19 cellular contexts compared by ENCODE assay signal in genomic region chr5:34494111-34494755, GRCh38.
DNase-seq lines count a peak whose midpoint lies in the region; ATAC-seq and TF ChIP-seq lines count a peak whose summit lies in the region.
"Had no signal": no experiment of that assay in that cellular context is flagged by ENCODE, and none has a peak within 500 bp of the region (broad histone marks: within the 10 kb centered on the region; RNA-seq: fewer than 3 reads in every experiment).

No MANE protein-coding gene starts in this region.

- H3K4me3 Mint-ChIP-seq in central memory CD8-positive, alpha-beta T cell: no peak overlapping the region
- peak overlapping the region; percentile 71 for H3K4me3 Mint-ChIP-seq in natural killer cell
- H3K4me3 Mint-ChIP-seq: activated T-helper 1 cell treated with anti-CD3 and anti-CD28 coated beads, Interleukin-12 subunit alpha, Interleukin-12 subunit beta, Interleukin-2, Interleukin-4 antibody, amounts not matched to agents 30 ng/mL and 10 ng/mL and 1 ng/mL, durations not matched to agents 14 hours and 24 hours and 36 hours; CD4-positive, CD25-positive, alpha-beta regulatory T cell had no signal

- no peak overlapping the region for H2BK5ac ChIP-seq in IMR-90 (ENCODE audit: low read depth, low read length, poor library complexity, severe bottlenecking)

- H3K9me3 ChIP-seq in IMR-90 (ENCODE audit: control insufficient read depth, insufficient read depth, low read length) (peaks cover 3% of the 10 kb centered on the region; the same call in 1 of the 2 replicates), adrenal gland (replicated peaks in 1 of 3) (no peaks in the 10 kb centered on the region)

- no peak overlapping the region for H4K5ac ChIP-seq in IMR-90 (ENCODE audit: low read depth, low read length)

- H3K18ac ChIP-seq in IMR-90 (ENCODE audit: low read depth, low read length): no peak overlapping the region

- H4K8ac ChIP-seq in IMR-90 (ENCODE audit: low read depth in 2 of 2, low read length in 2 of 2): peak overlapping the region in 1 of 2 experiments; percentile 3; a peak in 1 of 4 replicates

- no peak overlapping the region for H4K91ac ChIP-seq in IMR-90 (ENCODE audit: insufficient read depth, low read depth, low read length)

- CTCF ChIA-PET in IMR-90 (lab: Yijun Ruan, JAX): interaction anchor here (1.2 kb wide), 1 partner anchor 18 kb away, joined by 5 read pairs; no protein-coding TSS in a partner anchor

- H3K36me3 ChIP-seq in IMR-90 (ENCODE audit: control insufficient read depth, insufficient read depth, low read length): no peaks in the 10 kb centered on the region
- H3K36me3 ChIP-seq in adrenal gland (replicated peaks in 1 of 2): no peaks in the 10 kb centered on the region

- TF ChIP-seq CTCF in IMR-90 (conservative IDR thresholded peaks at IDR 0.05; ENCODE audit: low read depth, low read length) (no peak), natural killer cell (IDR thresholded peaks at IDR 0.05) (no peak), adrenal gland (IDR thresholded peaks at IDR 0.05) (no peak), GM13976 (IDR thresholded peaks at IDR 0.05; ENCODE audit: borderline replicate concordance, control extremely low read depth, extremely low read depth, insufficient read depth, missing control alignments) (no peak)

- ATAC-seq in IMR-90 (ENCODE audit: low read depth) (no peak), natural killer cell (peak; percentile 74 to 85 (median 85))
- peak; percentile 50 for ATAC-seq in central memory CD8-positive, alpha-beta T cell (replicated peaks; ENCODE audit: extremely low read depth, poor library complexity, severe bottlenecking)
- ATAC-seq: K562, left cardiac atrium had no signal

- H3K14ac ChIP-seq in IMR-90 (replicated peaks; ENCODE audit: low read depth, low read length): peak overlapping the region; percentile 80

- peaks cover 2% of the 10 kb centered on the region for H3K36me3 Mint-ChIP-seq in central memory CD8-positive, alpha-beta T cell (ENCODE audit: insufficient read depth)
- H3K36me3 Mint-ChIP-seq in natural killer cell: no peaks in the 10 kb centered on the region
- H3K36me3 Mint-ChIP-seq: CD4-positive, CD25-positive, alpha-beta regulatory T cell had no signal

- peak overlapping the region; percentile 73 for H2AK9ac ChIP-seq in IMR-90 (replicated peaks; ENCODE audit: low read depth, low read length, poor library complexity)

- H3K23ac ChIP-seq in IMR-90 (ENCODE audit: low read depth, low read length): peak overlapping the region; percentile 10; the same call in 1 of the 2 replicates

- H2BK15ac ChIP-seq in IMR-90 (ENCODE audit: low read depth, low read length): peak overlapping the region; percentile 64; the same call in 1 of the 3 replicates

- H2AK5ac ChIP-seq in IMR-90 (ENCODE audit: low read depth, low read length): peak overlapping the region; percentile 55; the same call in 1 of the 2 replicates

- H3K9ac ChIP-seq in IMR-90 (ENCODE audit: low read depth, low read length): no peak overlapping the region

- no peak overlapping the region for H3K4me3 ChIP-seq in IMR-90 (ENCODE audit: insufficient read depth, low read depth, low read length)
- no peak overlapping the region for H3K4me3 ChIP-seq in adrenal gland
- H3K4me3 ChIP-seq: K562 had no signal

- peaks cover 26% of the 10 kb centered on the region for H3K4me1 ChIP-seq in IMR-90 (ENCODE audit: control insufficient read depth, insufficient read depth, low read length)
- peaks cover 1 to 11% of the 10 kb centered on the region in 2 donors for H3K4me1 ChIP-seq in adrenal gland (replicated peaks in 1 of 2)

- no TSS peak for BruUV-seq in IMR-90 (replicated peaks; lab: Mats Ljungman, UMichigan)

- TF ChIP-seq RAD21 in IMR-90 (IDR thresholded peaks at IDR 0.05; ENCODE audit: low read length): no peak

- in situ Hi-C loops in IMR-90 (cut with MboI; ENCODE audit: low sequenced_read_pairs) (no loop called here), GM13976 (cut with MboI; ENCODE audit: low sequenced_read_pairs, unreplicated experiment) (loop anchor here (25.0 kb wide), 1 partner anchor 518 kb away; no protein-coding TSS in a partner anchor)

- H2AFZ ChIP-seq in IMR-90 (replicated peaks; ENCODE audit: low read length, poor library complexity): peak overlapping the region; percentile 83

- peaks cover 3 to 19% of the 10 kb centered on the region in 2 experiments; a peak in 2 of 4 replicates for H3K79me1 ChIP-seq in IMR-90 (ENCODE audit: low read depth in 1 of 2, low read length in 2 of 2)

- no peak overlapping the region for H3K4me2 ChIP-seq in IMR-90 (ENCODE audit: low read depth, low read length)

- H3K27me3 Mint-ChIP-seq in central memory CD8-positive, alpha-beta T cell: peaks cover 3% of the 10 kb centered on the region
- no peaks in the 10 kb centered on the region for H3K27me3 Mint-ChIP-seq in natural killer cell (ENCODE audit: low read depth in 2 of 2)

- peaks cover 14% of the 10 kb centered on the region for H3K9me1 ChIP-seq in IMR-90 (ENCODE audit: insufficient read depth, low read length)

- DNase-seq in CD1c-positive myeloid dendritic cell (ENCODE audit: extremely low spot score): peak; percentile 24
- DNase-seq in IMR-90: peak; percentile 87
- no peak for DNase-seq in central memory CD8-positive, alpha-beta T cell (ENCODE audit: low spot score in 2 of 2)
- DNase-seq in natural killer cell: no peak
- DNase-seq in posterior vena cava (ENCODE audit: low spot score): no peak
- no peak for DNase-seq in adrenal gland
- DNase-seq in GM13976 (ENCODE audit: low spot score): no peak
- no peak for DNase-seq in activated CD4-positive, CD25-positive, alpha-beta regulatory T cell (lab: John Stamatoyannopoulos, UW)
- DNase-seq: activated CD4-positive, alpha-beta T cell treated with anti-CD3 and anti-CD28 coated beads, Interleukin-2, amount 50 U/mL, for 4 hours; aorta; CD4-positive, CD25-positive, alpha-beta regulatory T cell; effector CD8-positive, alpha-beta T cell; left cardiac atrium; NCI-H1930; NCI-H748 treated with DMSO at 0.1 percent for 48 hours; SHP77; stimulated activated CD4-positive, alpha-beta T cell treated with anti-CD3 and anti-CD28 coated beads, Interleukin-2, amount 100 ng/mL, for 48 hours had no signal

- TF ChIP-seq POLR2A in IMR-90 (IDR thresholded peaks at IDR 0.05; ENCODE audit: low read depth, low read length) (no peak), adrenal gland (IDR thresholded peaks at IDR 0.05) (no peak)

- no peak overlapping the region for H3K56ac ChIP-seq in IMR-90 (ENCODE audit: extremely low read depth, insufficient read depth, low read length)

- H3K27ac Mint-ChIP-seq in central memory CD8-positive, alpha-beta T cell (ENCODE audit: low read depth): no peak overlapping the region
- H3K27ac Mint-ChIP-seq in natural killer cell: peak overlapping the region; percentile 79 to 93
- H3K27ac Mint-ChIP-seq: activated T-helper 1 cell treated with anti-CD3 and anti-CD28 coated beads, Interleukin-12 subunit alpha, Interleukin-12 subunit beta, Interleukin-2, Interleukin-4 antibody, amounts not matched to agents 30 ng/mL and 10 ng/mL and 1 ng/mL, durations not matched to agents 14 hours and 24 hours and 36 hours; CD4-positive, CD25-positive, alpha-beta regulatory T cell had no signal

- H3K27me3 ChIP-seq in IMR-90 (ENCODE audit: control insufficient read depth, insufficient read depth, low read length) (no peaks in the 10 kb centered on the region), adrenal gland (no peaks in the 10 kb centered on the region)

- no peaks in the 10 kb centered on the region for H4K20me1 ChIP-seq in IMR-90 (ENCODE audit: insufficient read depth, low read length)

- H2BK20ac ChIP-seq in IMR-90 (ENCODE audit: low read depth, low read length): peak overlapping the region; percentile 21

- H3K27ac ChIP-seq in IMR-90 (ENCODE audit: insufficient read depth, low read length) (no peak overlapping the region), adrenal gland (no peak overlapping the region)

- no peaks in the 10 kb centered on the region for H3K9me3 Mint-ChIP-seq in central memory CD8-positive, alpha-beta T cell
- H3K9me3 Mint-ChIP-seq in natural killer cell: no peaks in the 10 kb centered on the region
- H3K9me3 Mint-ChIP-seq: activated T-helper 1 cell treated with anti-CD3 and anti-CD28 coated beads, Interleukin-12 subunit alpha, Interleukin-12 subunit beta, Interleukin-2, Interleukin-4 antibody, amounts not matched to agents 30 ng/mL and 10 ng/mL and 1 ng/mL, durations not matched to agents 14 hours and 24 hours and 36 hours; CD4-positive, CD25-positive, alpha-beta regulatory T cell had no signal

- no CpG with 5 or more reads among the region's 3 CpGs for WGBS in IMR-90 (ENCODE audit: extremely low coverage in 2 of 2, insufficient read length in 1 of 2), 2 experiments
- 72 to 85% (median 78%) methylated on average over 3 of the region's 3 CpGs for WGBS in adrenal gland, 4 donors

- H3K4ac ChIP-seq in IMR-90 (ENCODE audit: low read depth, low read length): peak overlapping the region; percentile 70

- POLR2A ChIA-PET in IMR-90 (lab: Charles Lee; ENCODE audit: unreplicated experiment): no interaction called here

- intact Hi-C loops in IMR-90 (cut with micrococcal nuclease) (no loop called here), natural killer cell (cut with micrococcal nuclease) (no loop called here), posterior vena cava (cut with DNase I) (no loop called here), adrenal gland (cut with DNase I) (no loop called here)

- peaks cover 14% of the 10 kb centered on the region for H3K4me1 Mint-ChIP-seq in central memory CD8-positive, alpha-beta T cell
- H3K4me1 Mint-ChIP-seq in natural killer cell: peaks cover 83 to 85% of the 10 kb centered on the region in 2 donors

- peak overlapping the region; percentile 47; the same call in 1 of the 2 replicates for H2BK120ac ChIP-seq in IMR-90 (ENCODE audit: low read depth, low read length)

- dilution Hi-C loops in IMR-90 (cut with HindIII; ENCODE audit: low sequenced_read_pairs, unreplicated experiment): no loop called here

TF ChIP-seq in IMR-90, 13 proteins besides CTCF, POLR2A, EP300 and RAD21:
- TF ChIP-seq BHLHE40 (IDR thresholded peaks at IDR 0.05; ENCODE audit: low read depth, low read length) (no peak), RCOR1 (IDR thresholded peaks at IDR 0.05; ENCODE audit: insufficient replicate concordance, low read length) (no peak)
TF ChIP-seq in IMR-90: peak in this region for 0.

Comparison
In these comparisons a context has a peak if more than half of its experiments do, and no peak if none do; other contexts are left out.
1. DNase-seq: peak in CD1c-positive myeloid dendritic cell (single experiment) and IMR-90 (single experiment); none in central memory CD8-positive, alpha-beta T cell (0 of 2), natural killer cell (single experiment), posterior vena cava (single experiment), adrenal gland (0 of 7), GM13976 (single experiment) and activated CD4-positive, CD25-positive, alpha-beta regulatory T cell (0 of 4).